ENCODE assay signal across 8 cellular contexts in genomic region chr9:96232539-96233241, GRCh38.
A peak's percentile ranks its signal among the peaks of the same experiment; 100 is the strongest.
DNase-seq lines count a peak whose midpoint lies in the region; ATAC-seq and TF ChIP-seq lines count a peak whose summit lies in the region.

No MANE protein-coding gene starts in this region.

- H3K4me1 Mint-ChIP-seq in activated B cell treated with CpG ODN at 0.5 μM for 24 hours = no peaks in the 10 kb centered on the region
- H3K4me1 Mint-ChIP-seq in natural killer cell treated with Interleukin-12 subunit alpha and Interleukin-12 subunit beta and Interleukin-15 and Interleukin-18, amount 100 ng/mL, for 72 hours (ENCODE audit: low read depth in 2 of 2) = peaks cover 3 to 7% of the 10 kb centered on the region in 2 donors

- no peak overlapping the region for H3K4me3 Mint-ChIP-seq in activated B cell treated with CpG ODN at 0.5 μM for 24 hours
- no peak overlapping the region for H3K4me3 Mint-ChIP-seq in natural killer cell treated with Interleukin-12 subunit alpha and Interleukin-12 subunit beta and Interleukin-15 and Interleukin-18, amount 100 ng/mL, for 72 hours

- DNase-seq in activated CD8-positive, alpha-beta memory T cell treated with anti-CD3 and anti-CD28 coated beads, Interleukin-2, amount 50 U/mL, for 4 hours = peak; percentile 26
- DNase-seq in activated CD8-positive, alpha-beta memory T cell treated with anti-CD3 and anti-CD28 coated beads, Interleukin-2, amount 50 U/mL, for 48 hours = no peak
- DNase-seq in NB4 (ENCODE audit: low read depth) (peak; percentile 59), activated B cell treated with CpG ODN at 0.5 μM for 24 hours (no peak), fibroblast of mammary gland (ENCODE audit: low read depth) (peak; percentile 91)
- DNase-seq in natural killer cell treated with Interleukin-12 subunit alpha and Interleukin-12 subunit beta and Interleukin-15 and Interleukin-18, amount 100 ng/mL, for 72 hours (ENCODE audit: low spot score) = no peak

- no peak overlapping the region for H3K27ac Mint-ChIP-seq in activated B cell treated with CpG ODN at 0.5 μM for 24 hours
- no peak overlapping the region for H3K27ac Mint-ChIP-seq in natural killer cell treated with Interleukin-12 subunit alpha and Interleukin-12 subunit beta and Interleukin-15 and Interleukin-18, amount 100 ng/mL, for 72 hours

- CTCF ChIA-PET in activated B cell treated with CpG ODN at 0.5 μM for 24 hours (lab: Charles Lee) = interaction anchor here (0.9 kb wide), 2 partner anchors 85 to 435 kb away, joined by 3 to 5 read pairs; no protein-coding TSS in a partner anchor

- POLR2A ChIA-PET in activated B cell treated with CpG ODN at 0.5 μM for 24 hours (lab: Charles Lee) = no interaction called here

- TF ChIP-seq POLR2A in NB4 (IDR thresholded peaks at IDR 0.05; ENCODE audit: extremely low read depth, insufficient read length) = no peak

- intact Hi-C loops in activated B cell treated with CpG ODN at 0.5 μM for 24 hours (cut with micrococcal nuclease) = loop anchor here (2.0 to 5.0 kb wide), 3 partner anchors 84 to 434 kb away; no protein-coding TSS in a partner anchor

- no peak overlapping the region for H3K4me3 ChIP-seq in NB4 (ENCODE audit: low read depth, low read length)
- H3K4me3 ChIP-seq in fibroblast of mammary gland (ENCODE audit: control insufficient read depth, low read depth, low read length) = no peak overlapping the region

- peaks cover 3% of the 10 kb centered on the region for H3K9me3 Mint-ChIP-seq in activated B cell treated with CpG ODN at 0.5 μM for 24 hours
- H3K9me3 Mint-ChIP-seq in natural killer cell treated with Interleukin-12 subunit alpha and Interleukin-12 subunit beta and Interleukin-15 and Interleukin-18, amount 100 ng/mL, for 72 hours = no peaks in the 10 kb centered on the region

- TF ChIP-seq CTCF in NB4 (IDR thresholded peaks at IDR 0.05; ENCODE audit: low read depth, low read length) = peak; percentile 84
- TF ChIP-seq CTCF in activated B cell treated with CpG ODN at 0.5 μM for 24 hours (IDR thresholded peaks at IDR 0.05) = no peak
- peak; percentile 98 for TF ChIP-seq CTCF in fibroblast of mammary gland (conservative IDR thresholded peaks at IDR 0.05; ENCODE audit: control insufficient read depth, insufficient read depth, low read depth, low read length)

- ATAC-seq in activated B cell treated with CpG ODN at 0.5 μM for 24 hours (ENCODE audit: low read depth) (peak; percentile 57), GM19324 (IDR thresholded peaks at IDR 0.05; ENCODE audit: low FRiP score, unreplicated experiment) (no peak), GM19395 (IDR thresholded peaks at IDR 0.05; ENCODE audit: unreplicated experiment) (no peak)
- ATAC-seq in natural killer cell treated with Interleukin-12 subunit alpha and Interleukin-12 subunit beta and Interleukin-15 and Interleukin-18, amount 100 ng/mL, for 72 hours = peak; percentile 62 to 71

- no peaks in the 10 kb centered on the region for H3K36me3 Mint-ChIP-seq in activated B cell treated with CpG ODN at 0.5 μM for 24 hours (ENCODE audit: low read depth)
- no peaks in the 10 kb centered on the region for H3K36me3 Mint-ChIP-seq in natural killer cell treated with Interleukin-12 subunit alpha and Interleukin-12 subunit beta and Interleukin-15 and Interleukin-18, amount 100 ng/mL, for 72 hours

- H3K27me3 Mint-ChIP-seq in activated B cell treated with CpG ODN at 0.5 μM for 24 hours = peaks cover 21% of the 10 kb centered on the region
- H3K27me3 Mint-ChIP-seq in natural killer cell treated with Interleukin-12 subunit alpha and Interleukin-12 subunit beta and Interleukin-15 and Interleukin-18, amount 100 ng/mL, for 72 hours = peaks cover 46 to 65% of the 10 kb centered on the region in 2 donors

Comparison
In these comparisons a context has a peak if more than half of its experiments do, and no peak if none do; other contexts are left out.
1. DNase-seq: peak in activated CD8-positive, alpha-beta memory T cell treated with anti-CD3 and anti-CD28 coated beads, Interleukin-2, amount 50 U/mL, for 4 hours (single experiment), NB4 (single experiment) and fibroblast of mammary gland (single experiment); none in activated CD8-positive, alpha-beta memory T cell treated with anti-CD3 and anti-CD28 coated beads, Interleukin-2, amount 50 U/mL, for 48 hours (single experiment), activated B cell treated with CpG ODN at 0.5 μM for 24 hours (single experiment) and natural killer cell treated with Interleukin-12 subunit alpha and Interleukin-12 subunit beta and Interleukin-15 and Interleukin-18, amount 100 ng/mL, for 72 hours (single experiment).
2. ATAC-seq: peak in activated B cell treated with CpG ODN at 0.5 μM for 24 hours (single experiment) and natural killer cell treated with Interleukin-12 subunit alpha and Interleukin-12 subunit beta and Interleukin-15 and Interleukin-18, amount 100 ng/mL, for 72 hours (2 of 2); none in GM19324 (single experiment) and GM19395 (single experiment).